21 cellular contexts compared by ENCODE assay signal in the genomic region with DNA sequence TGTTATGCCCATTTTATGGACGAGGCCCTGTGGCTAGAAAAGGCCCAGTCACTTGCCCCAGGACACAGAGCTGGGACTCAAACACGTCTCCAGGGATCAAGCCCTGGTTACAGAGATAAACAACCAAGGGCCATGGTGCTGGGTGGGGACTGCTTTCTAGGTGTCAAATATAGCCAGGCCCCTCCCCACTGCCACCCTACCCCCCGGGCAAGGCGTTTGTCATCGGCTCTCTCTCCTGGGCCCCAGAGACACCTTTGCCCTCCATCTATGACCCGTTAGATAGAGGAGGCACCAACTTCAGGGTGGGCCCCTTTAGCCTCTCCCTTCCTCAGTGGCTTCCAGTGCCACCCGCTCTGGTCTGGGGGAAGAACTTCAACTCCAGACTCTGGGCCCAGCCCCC. TPM values are rescaled to one million over a fixed set of nuclear protein-coding genes. Genes with fewer than 3 reads are reported as not detected.
DNase-seq lines count a peak whose midpoint lies in the region; ATAC-seq, FAIRE-seq and TF ChIP-seq lines count a peak whose summit lies in the region.
"Had no signal": no experiment of that assay in that cellular context is flagged by ENCODE, and none has a peak within 500 bp of the region (broad histone marks: within the 10 kb centered on the region; RNA-seq: fewer than 3 reads in every experiment).

No MANE protein-coding gene starts in this region.

- TF ChIP-seq POLR2A in esophagus squamous epithelium (IDR thresholded peaks at IDR 0.05) (no peak), ovary (IDR thresholded peaks at IDR 0.05) (no peak)

- no peak for TF ChIP-seq CTCF in esophagus squamous epithelium (IDR thresholded peaks at IDR 0.05)
- TF ChIP-seq CTCF in ovary (IDR thresholded peaks at IDR 0.05), result no peak
- TF ChIP-seq CTCF in upper lobe of right lung (IDR thresholded peaks at IDR 0.05), result no peak
- no peak for TF ChIP-seq CTCF in kidney (IDR thresholded peaks at IDR 0.05; ENCODE audit: borderline replicate concordance, extremely low read depth, insufficient read depth)

- H3K9me3 ChIP-seq in esophagus squamous epithelium (no peaks in the 10 kb centered on the region), ovary (no peaks in the 10 kb centered on the region), upper lobe of right lung (no peaks in the 10 kb centered on the region), kidney (ENCODE audit: control insufficient read depth in 1 of 2, low read length in 2 of 2) (no peaks in the 10 kb centered on the region)
- no peaks in the 10 kb centered on the region for H3K9me3 ChIP-seq in CD4-positive, alpha-beta memory T cell (ENCODE audit: control insufficient read depth in 1 of 2, low read length in 2 of 2)
- H3K9me3 ChIP-seq: pancreas had no signal

- H3K27ac Mint-ChIP-seq in CD4-positive, alpha-beta memory T cell, result no peak overlapping the region
- H3K27ac Mint-ChIP-seq: activated CD4-positive, alpha-beta T cell treated with anti-CD3 and anti-CD28 coated beads, Interleukin-2, amount 10 ng/mL, durations not matched to agents 7 days and 5 days; activated naive CD4-positive, alpha-beta T cell treated with anti-CD3 and anti-CD28 coated beads, Interleukin-2, amount 50 U/mL, for 24 hours; CD4-positive, CD25-positive, alpha-beta regulatory T cell; GM23338 had no signal

- H3K4me1 ChIP-seq in esophagus squamous epithelium, result peaks cover 22 to 91% (median 72%) of the 10 kb centered on the region in 3 donors
- peaks cover 55% of the 10 kb centered on the region for H3K4me1 ChIP-seq in ovary (ENCODE audit: insufficient read depth)
- peaks cover 65% of the 10 kb centered on the region for H3K4me1 ChIP-seq in upper lobe of right lung
- no peaks in the 10 kb centered on the region for H3K4me1 ChIP-seq in CD4-positive, alpha-beta memory T cell (ENCODE audit: insufficient read depth, low read length)
- H3K4me1 ChIP-seq in kidney (ENCODE audit: control insufficient read depth in 1 of 2, insufficient read depth in 1 of 2, low read depth in 1 of 2, low read length in 2 of 2), result peaks cover 17 to 21% of the 10 kb centered on the region in 2 donors

- POLR2A ChIA-PET in CD4-positive, alpha-beta memory T cell (lab: Charles Lee; ENCODE audit: partially characterized antibody), result no interaction called here

- no peak for TF ChIP-seq EP300 in ovary (IDR thresholded peaks at IDR 0.05)

- H3K36me3 ChIP-seq in esophagus squamous epithelium (no peaks in the 10 kb centered on the region), ovary (no peaks in the 10 kb centered on the region), upper lobe of right lung (no peaks in the 10 kb centered on the region), kidney (ENCODE audit: control insufficient read depth in 1 of 2, insufficient read depth in 2 of 2, low read length in 2 of 2) (no peaks in the 10 kb centered on the region)
- no peaks in the 10 kb centered on the region for H3K36me3 ChIP-seq in CD4-positive, alpha-beta memory T cell (ENCODE audit: insufficient read depth, low read length)
- H3K36me3 ChIP-seq: pancreas had no signal

- no peaks in the 10 kb centered on the region for H3K27me3 ChIP-seq in esophagus squamous epithelium
- H3K27me3 ChIP-seq in ovary, result no peaks in the 10 kb centered on the region
- no peaks in the 10 kb centered on the region for H3K27me3 ChIP-seq in upper lobe of right lung
- no peaks in the 10 kb centered on the region for H3K27me3 ChIP-seq in CD4-positive, alpha-beta memory T cell (ENCODE audit: insufficient read depth, low read length)
- H3K27me3 ChIP-seq: pancreas had no signal

- H3K9ac ChIP-seq in kidney (ENCODE audit: low read length in 2 of 2), result no peak overlapping the region

- H3K36me3 Mint-ChIP-seq in CD4-positive, alpha-beta memory T cell, result no peaks in the 10 kb centered on the region
- H3K36me3 Mint-ChIP-seq: activated naive CD4-positive, alpha-beta T cell treated with anti-CD3 and anti-CD28 coated beads, Interleukin-2, amount 50 U/mL, for 24 hours had no signal

- CTCF ChIA-PET in CD4-positive, alpha-beta memory T cell (lab: Charles Lee; ENCODE audit: partially characterized antibody), result no interaction called here

- H3K4me3 Mint-ChIP-seq in CD4-positive, alpha-beta memory T cell, result no peak overlapping the region
- H3K4me3 Mint-ChIP-seq: activated CD4-positive, alpha-beta T cell treated with anti-CD3 and anti-CD28 coated beads, Interleukin-2, amount 10 ng/mL, durations not matched to agents 7 days and 5 days; activated naive CD4-positive, alpha-beta T cell treated with anti-CD3 and anti-CD28 coated beads, Interleukin-2, amount 50 U/mL, for 24 hours; CD4-positive, CD25-positive, alpha-beta regulatory T cell; GM23338; stimulated activated naive CD8-positive, alpha-beta T cell treated with anti-CD3 and anti-CD28 coated beads, Interleukin-15, amount 100 ng/mL, for 72 hours had no signal

- 66 to 87% methylated on average over 3 to 6 of the region's 7 CpGs for WGBS in esophagus squamous epithelium, 2 donors
- 79 to 80% (median 80%) methylated on average over 7 of the region's 7 CpGs for WGBS in ovary, 3 donors

- ATAC-seq in upper lobe of right lung, result no peak
- ATAC-seq: stimulated activated naive CD8-positive, alpha-beta T cell treated with anti-CD3 and anti-CD28 coated beads, Interleukin-15, amount 100 ng/mL, for 72 hours had no signal

- FAIRE-seq in kidney (lab: Jason Lieb, UNC), result no peak
- FAIRE-seq: endometrium, frontal cortex, pancreas had no signal

- H3K4me1 Mint-ChIP-seq in CD4-positive, alpha-beta memory T cell, result no peaks in the 10 kb centered on the region
- H3K4me1 Mint-ChIP-seq: activated CD4-positive, alpha-beta T cell treated with anti-CD3 and anti-CD28 coated beads, Interleukin-2, amount 10 ng/mL, durations not matched to agents 7 days and 5 days; activated naive CD4-positive, alpha-beta T cell treated with anti-CD3 and anti-CD28 coated beads, Interleukin-2, amount 50 U/mL, for 24 hours; CD4-positive, CD25-positive, alpha-beta regulatory T cell; GM23338; stimulated activated naive CD8-positive, alpha-beta T cell treated with anti-CD3 and anti-CD28 coated beads, Interleukin-15, amount 100 ng/mL, for 72 hours had no signal

- H3K27me3 Mint-ChIP-seq in CD4-positive, alpha-beta memory T cell, result peaks cover 2 to 4% of the 10 kb centered on the region in 2 donors
- H3K27me3 Mint-ChIP-seq: activated CD4-positive, alpha-beta T cell treated with anti-CD3 and anti-CD28 coated beads, Interleukin-2, amount 10 ng/mL, durations not matched to agents 7 days and 5 days; activated naive CD4-positive, alpha-beta T cell treated with anti-CD3 and anti-CD28 coated beads, Interleukin-2, amount 50 U/mL, for 24 hours; CD4-positive, CD25-positive, alpha-beta regulatory T cell; stimulated activated naive CD8-positive, alpha-beta T cell treated with anti-CD3 and anti-CD28 coated beads, Interleukin-15, amount 100 ng/mL, for 72 hours had no signal

- H3K4me3 ChIP-seq in esophagus squamous epithelium, result no peak overlapping the region
- H3K4me3 ChIP-seq in ovary, result no peak overlapping the region
- no peak overlapping the region for H3K4me3 ChIP-seq in upper lobe of right lung
- H3K4me3 ChIP-seq in CD4-positive, alpha-beta memory T cell (ENCODE audit: low read length in 2 of 2), result no peak overlapping the region
- H3K4me3 ChIP-seq in kidney (ENCODE audit: low read length in 2 of 2), result no peak overlapping the region
- H3K4me3 ChIP-seq: GM23338, pancreas had no signal

- H3K9me3 Mint-ChIP-seq in CD4-positive, alpha-beta memory T cell, result no peaks in the 10 kb centered on the region
- H3K9me3 Mint-ChIP-seq: activated CD4-positive, alpha-beta T cell treated with anti-CD3 and anti-CD28 coated beads, Interleukin-2, amount 10 ng/mL, durations not matched to agents 7 days and 5 days; activated naive CD4-positive, alpha-beta T cell treated with anti-CD3 and anti-CD28 coated beads, Interleukin-2, amount 50 U/mL, for 24 hours; GM23338; stimulated activated naive CD8-positive, alpha-beta T cell treated with anti-CD3 and anti-CD28 coated beads, Interleukin-15, amount 100 ng/mL, for 72 hours had no signal

- intact Hi-C loops in esophagus squamous epithelium (cut with DNase I) (no loop called here), ovary (cut with DNase I) (no loop called here), upper lobe of right lung (cut with DNase I) (no loop called here), kidney (cut with DNase I) (no loop called here)
- intact Hi-C loops in CD4-positive, alpha-beta memory T cell (cut with micrococcal nuclease), result no loop called here

- peak overlapping the region; percentile 56 to 78 (median 76) for H3K27ac ChIP-seq in esophagus squamous epithelium
- H3K27ac ChIP-seq in ovary, result peak overlapping the region; percentile 71 to 73
- peak overlapping the region; percentile 71 for H3K27ac ChIP-seq in upper lobe of right lung
- no peak overlapping the region for H3K27ac ChIP-seq in CD4-positive, alpha-beta memory T cell (ENCODE audit: low read depth, low read length)
- H3K27ac ChIP-seq in kidney (ENCODE audit: low read depth in 2 of 2, low read length in 2 of 2), result peak overlapping the region in 1 of 2 donors; percentile 27
- H3K27ac ChIP-seq: 22Rv1 had no signal

- DNase-seq in NCI-H82 (lab: John Stamatoyannopoulos, UW) (peak; percentile 69), NCI-H82 treated with DMSO at 0.1 percent for 48 hours (lab: John Stamatoyannopoulos, UW; ENCODE audit: unreplicated experiment) (no peak), esophagus squamous epithelium (lab: John Stamatoyannopoulos, UW) (no peak), ovary (no peak), upper lobe of right lung (no peak), RKO (ENCODE audit: low spot score) (no peak), kidney (no peak)
- no peak for DNase-seq in CD4-positive, alpha-beta memory T cell
- DNase-seq: activated CD4-positive, alpha-beta T cell treated with anti-CD3 and anti-CD28 coated beads, Interleukin-2, amount 10 ng/mL, durations not matched to agents 7 days and 5 days; CD4-positive, CD25-positive, alpha-beta regulatory T cell; central memory CD4-positive, alpha-beta T cell; midbrain; NCI-H1694; stimulated activated CD4-positive, alpha-beta T cell treated with anti-CD3 and anti-CD28 coated beads, Interleukin-12 subunit alpha, Interleukin-12 subunit beta, amount 100 ng/mL, for 4 hours; stimulated activated naive CD8-positive, alpha-beta T cell treated with anti-CD3 and anti-CD28 coated beads, Interleukin-15, amount 100 ng/mL, for 72 hours had no signal

RNA-seq across cellular contexts. Expression of a gene that starts 18.0 kb away (rescaled TPM):
- total RNA-seq in esophagus squamous epithelium (10 to 100 TPM; 10.3 to 41.6 (median 17.0) TPM), ovary (10 to 100 TPM; 31.4 to 85.0 (median 61.7) TPM), upper lobe of right lung (117 TPM), kidney (10.4 TPM)
- polyA plus RNA-seq in ovary (10 to 100 TPM; 32.2 to 37.8 TPM), kidney (ENCODE audit: insufficient read depth, low read depth, low replicate concordance) (2.9 TPM)
- under 1 TPM; 0.36 to 0.44 TPM for total RNA-seq in CD4-positive, alpha-beta memory T cell
- under 1 TPM; 0.11 to 0.36 TPM for polyA plus RNA-seq in CD4-positive, alpha-beta memory T cell
